ENCODE assay signal across 1 cellular context in genomic region chr2:199718074-199718473, GRCh38.
TF ChIP-seq lines count a peak whose summit lies in the region.

No MANE protein-coding gene starts in this region.

TF ChIP-seq in HepG2, 621 proteins besides CTCF, POLR2A, EP300 and RAD21 (continued from another document):
- TF ChIP-seq, protein P1, sequence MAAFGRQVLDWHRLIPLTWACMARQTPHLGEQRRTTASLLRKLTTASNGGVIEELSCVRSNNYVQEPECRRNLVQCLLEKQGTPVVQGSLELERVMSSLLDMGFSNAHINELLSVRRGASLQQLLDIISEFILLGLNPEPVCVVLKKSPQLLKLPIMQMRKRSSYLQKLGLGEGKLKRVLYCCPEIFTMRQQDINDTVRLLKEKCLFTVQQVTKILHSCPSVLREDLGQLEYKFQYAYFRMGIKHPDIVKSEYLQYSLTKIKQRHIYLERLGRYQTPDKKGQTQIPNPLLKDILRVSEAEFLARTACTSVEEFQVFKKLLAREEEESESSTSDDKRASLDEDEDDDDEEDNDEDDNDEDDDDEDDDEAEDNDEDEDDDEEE (CRISPR knock-in tag; IDR thresholded peaks at IDR 0.05) = no peak
- 0 out of 2 replicates have a peak, but pooled peaks have one; percentile 38 for TF ChIP-seq ZSCAN31 (CRISPR knock-in tag; IDR thresholded peaks at IDR 0.05; ENCODE audit: low read depth)
- no peak for TF ChIP-seq RORA (CRISPR knock-in tag; IDR thresholded peaks at IDR 0.05)
- no peak for TF ChIP-seq ZNF737 (CRISPR knock-in tag; IDR thresholded peaks at IDR 0.05; ENCODE audit: borderline replicate concordance)
- no peak for TF ChIP-seq NR3C1 (CRISPR knock-in tag; IDR thresholded peaks at IDR 0.05)
- TF ChIP-seq RELA (CRISPR knock-in tag; IDR thresholded peaks at IDR 0.05) = no peak
